In the genomic region with DNA sequence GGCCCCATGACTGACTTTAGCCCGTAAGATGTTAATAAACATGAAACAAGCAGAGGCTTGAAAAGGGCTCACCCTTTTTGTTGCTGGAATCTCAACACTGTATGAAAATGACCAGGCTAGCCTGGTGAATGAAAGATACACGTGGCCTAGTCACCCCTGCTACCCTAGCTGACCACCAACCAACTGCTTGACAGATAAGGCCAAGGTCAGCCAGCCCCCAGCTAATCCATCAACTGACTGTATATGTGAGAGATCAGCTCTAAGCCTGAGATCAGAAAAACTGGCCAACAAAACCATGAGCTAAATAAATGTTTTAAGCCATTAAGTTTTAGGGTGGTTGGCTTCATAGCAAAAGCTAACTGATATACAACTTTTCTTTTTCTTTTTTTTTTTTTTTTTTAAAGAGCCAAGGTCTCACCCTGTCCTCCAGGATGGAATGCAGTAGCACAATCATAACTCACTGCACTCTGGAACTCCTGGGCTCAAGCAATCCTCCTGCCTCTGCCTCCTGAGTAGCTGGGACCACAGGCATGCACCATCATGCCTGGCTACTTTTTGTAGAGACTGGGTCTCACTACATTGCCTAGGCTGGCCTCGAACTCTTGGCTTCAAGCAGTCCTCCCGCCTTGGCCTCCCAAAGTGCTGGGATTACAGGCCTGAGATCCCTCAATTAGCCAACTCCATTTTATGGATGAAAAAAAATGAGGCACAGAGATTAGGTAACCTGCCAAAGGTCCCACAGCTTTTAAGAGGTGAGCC, we compare ENCODE assay signal across 26 cellular contexts. TPM values are rescaled to one million over a fixed set of nuclear protein-coding genes. Genes with fewer than 3 reads are reported as not detected.
DNase-seq lines count a peak whose midpoint lies in the region; ATAC-seq and TF ChIP-seq lines count a peak whose summit lies in the region.
"Had no signal": no experiment of that assay in that cellular context is flagged by ENCODE, and none has a peak within 500 bp of the region (broad histone marks: within the 10 kb centered on the region; RNA-seq: fewer than 3 reads in every experiment).

No MANE protein-coding gene starts in this region.

- H3K27ac ChIP-seq in ascending aorta, result peak overlapping the region; percentile 49 to 67
- H3K27ac ChIP-seq in neutrophil, result peak overlapping the region; percentile 93
- peak overlapping the region; percentile 79 to 83 for H3K27ac ChIP-seq in uterus
- H3K27ac ChIP-seq: cardiac muscle cell, right lobe of liver, VCaP had no signal

- H3K27ac Mint-ChIP-seq in activated T-cell treated with anti-CD3 and anti-CD28 coated beads, Interleukin-2, amount 50 U/mL, for 24 hours, result peak overlapping the region; percentile 84
- H3K27ac Mint-ChIP-seq: HFFc6 had no signal

- no peak for TF ChIP-seq CTCF in ascending aorta (IDR thresholded peaks at IDR 0.05)
- TF ChIP-seq CTCF in neutrophil (IDR thresholded peaks at IDR 0.05), result no peak
- no peak for TF ChIP-seq CTCF in uterus (IDR thresholded peaks at IDR 0.05)

- intact Hi-C loops in ascending aorta (cut with DNase I) (no loop called here), uterus (cut with DNase I; ENCODE audit: low total_unique reads) (no loop called here)

- ATAC-seq in activated T-cell treated with anti-CD3 and anti-CD28 coated beads, Interleukin-2, amount 50 U/mL, for 4 hours, result no peak
- ATAC-seq: left cardiac atrium, right lobe of liver had no signal

- no peak for TF ChIP-seq POLR2A in uterus (IDR thresholded peaks at IDR 0.05)

- H3K27me3 Mint-ChIP-seq in activated T-cell treated with anti-CD3 and anti-CD28 coated beads, Interleukin-2, amount 50 U/mL, for 24 hours, result no peaks in the 10 kb centered on the region
- H3K27me3 Mint-ChIP-seq in activated T-cell treated with anti-CD3 and anti-CD28 coated beads, Interleukin-2, amount 50 U/mL, for 4 hours (ENCODE audit: low read depth), result no peaks in the 10 kb centered on the region

- H3K36me3 ChIP-seq in ascending aorta (peaks cover 5 to 19% of the 10 kb centered on the region in 2 donors), neutrophil (peaks cover 16% of the 10 kb centered on the region), uterus (no peaks in the 10 kb centered on the region)
- H3K36me3 ChIP-seq: cardiac muscle cell had no signal

- no peak overlapping the region for H3K4me3 Mint-ChIP-seq in activated T-cell treated with anti-CD3 and anti-CD28 coated beads, Interleukin-2, amount 50 U/mL, for 24 hours
- no peak overlapping the region for H3K4me3 Mint-ChIP-seq in activated T-cell treated with anti-CD3 and anti-CD28 coated beads, Interleukin-2, amount 50 U/mL, for 4 hours
- H3K4me3 Mint-ChIP-seq: HFFc6 had no signal

- H3K9me3 ChIP-seq in ascending aorta, result no peaks in the 10 kb centered on the region
- no peaks in the 10 kb centered on the region for H3K9me3 ChIP-seq in neutrophil
- no peaks in the 10 kb centered on the region for H3K9me3 ChIP-seq in uterus
- H3K9me3 ChIP-seq: right lobe of liver had no signal

- H3K4me1 Mint-ChIP-seq in activated T-cell treated with anti-CD3 and anti-CD28 coated beads, Interleukin-2, amount 50 U/mL, for 24 hours (ENCODE audit: low read depth), result peaks cover 58% of the 10 kb centered on the region
- peaks cover 87% of the 10 kb centered on the region for H3K4me1 Mint-ChIP-seq in activated T-cell treated with anti-CD3 and anti-CD28 coated beads, Interleukin-2, amount 50 U/mL, for 4 hours (ENCODE audit: low read depth)

- DNase-seq in activated T-cell treated with anti-CD3 and anti-CD28 coated beads, Interleukin-2, amount 50 U/mL, for 24 hours, result no peak
- no peak for DNase-seq in activated T-cell treated with anti-CD3 and anti-CD28 coated beads, Interleukin-2, amount 50 U/mL, for 4 hours
- no peak for DNase-seq in ascending aorta (ENCODE audit: low spot score in 2 of 2)
- no peak for DNase-seq in uterus
- DNase-seq in kidney tubule cell (ENCODE audit: low spot score), result no peak
- no peak for DNase-seq in NCI-H187 (lab: John Stamatoyannopoulos, UW)
- DNase-seq in NCI-H1436 treated with DMSO at 0.1 percent for 48 hours (lab: John Stamatoyannopoulos, UW), result no peak
- DNase-seq: 8988T; activated CD4-positive, alpha-beta T cell treated with anti-CD3 and anti-CD28 coated beads, Interleukin-2, amount 50 U/mL, for 1 hour; activated CD8-positive, alpha-beta memory T cell treated with anti-CD3 and anti-CD28 coated beads, Interleukin-2, amount 50 U/mL, for 48 hours; activated naive CD4-positive, alpha-beta T cell; amygdala; dermis blood vessel endothelial cell; HFFc6; left cardiac atrium; NCI-H1048; NCI-H2029; NCI-H226; NCI-H82; posterior cingulate gyrus; right lobe of liver; SHP77 treated with DMSO at 0.1 percent for 48 hours; T-helper 1 cell had no signal

- H3K4me3 ChIP-seq in ascending aorta (no peak overlapping the region), neutrophil (ENCODE audit: low read depth in 1 of 2, low read length in 1 of 2) (no peak overlapping the region), uterus (no peak overlapping the region)
- H3K4me3 ChIP-seq: cardiac muscle cell, right lobe of liver had no signal

- H3K27me3 ChIP-seq in ascending aorta, result no peaks in the 10 kb centered on the region
- H3K27me3 ChIP-seq in neutrophil, result no peaks in the 10 kb centered on the region
- H3K27me3 ChIP-seq in uterus, result no peaks in the 10 kb centered on the region
- H3K27me3 ChIP-seq: cardiac muscle cell, right lobe of liver had no signal

- H3K4me1 ChIP-seq in ascending aorta (peaks cover 8 to 37% of the 10 kb centered on the region in 2 donors), neutrophil (ENCODE audit: control insufficient read depth in 1 of 2, insufficient read depth in 1 of 2, low read depth in 1 of 2, low read length in 1 of 2) (peaks cover 78 to 85% of the 10 kb centered on the region in 2 experiments), uterus (peaks cover 10 to 29% of the 10 kb centered on the region in 2 donors)

- no peaks in the 10 kb centered on the region for H3K9me3 Mint-ChIP-seq in activated T-cell treated with anti-CD3 and anti-CD28 coated beads, Interleukin-2, amount 50 U/mL, for 24 hours
- H3K9me3 Mint-ChIP-seq in activated T-cell treated with anti-CD3 and anti-CD28 coated beads, Interleukin-2, amount 50 U/mL, for 4 hours, result no peaks in the 10 kb centered on the region
- H3K9me3 Mint-ChIP-seq: HFFc6 had no signal

- peaks cover 29% of the 10 kb centered on the region for H3K36me3 Mint-ChIP-seq in activated T-cell treated with anti-CD3 and anti-CD28 coated beads, Interleukin-2, amount 50 U/mL, for 24 hours (ENCODE audit: low read depth)
- H3K36me3 Mint-ChIP-seq in activated T-cell treated with anti-CD3 and anti-CD28 coated beads, Interleukin-2, amount 50 U/mL, for 4 hours (ENCODE audit: insufficient read depth), result peaks cover 52% of the 10 kb centered on the region

RNA-seq across cellular contexts. Expression of gene SH3BP5, which starts 34.6 kb away (rescaled TPM):
- total RNA-seq in activated T-cell treated with anti-CD3 and anti-CD28 coated beads, Interleukin-2, amount 50 U/mL, for 4 hours, result 10 to 100 TPM; 11.1 to 26.1 (median 12.9) TPM
- total RNA-seq in ascending aorta (65.9 TPM), uterus (100 to 1,000 TPM in 1 of 4 donors, 10 to 100 TPM in 3; 58.8 to 154 (median 75.5) TPM)
